Comparison of ENCODE assay signal across 8 cellular contexts in the genomic region with DNA sequence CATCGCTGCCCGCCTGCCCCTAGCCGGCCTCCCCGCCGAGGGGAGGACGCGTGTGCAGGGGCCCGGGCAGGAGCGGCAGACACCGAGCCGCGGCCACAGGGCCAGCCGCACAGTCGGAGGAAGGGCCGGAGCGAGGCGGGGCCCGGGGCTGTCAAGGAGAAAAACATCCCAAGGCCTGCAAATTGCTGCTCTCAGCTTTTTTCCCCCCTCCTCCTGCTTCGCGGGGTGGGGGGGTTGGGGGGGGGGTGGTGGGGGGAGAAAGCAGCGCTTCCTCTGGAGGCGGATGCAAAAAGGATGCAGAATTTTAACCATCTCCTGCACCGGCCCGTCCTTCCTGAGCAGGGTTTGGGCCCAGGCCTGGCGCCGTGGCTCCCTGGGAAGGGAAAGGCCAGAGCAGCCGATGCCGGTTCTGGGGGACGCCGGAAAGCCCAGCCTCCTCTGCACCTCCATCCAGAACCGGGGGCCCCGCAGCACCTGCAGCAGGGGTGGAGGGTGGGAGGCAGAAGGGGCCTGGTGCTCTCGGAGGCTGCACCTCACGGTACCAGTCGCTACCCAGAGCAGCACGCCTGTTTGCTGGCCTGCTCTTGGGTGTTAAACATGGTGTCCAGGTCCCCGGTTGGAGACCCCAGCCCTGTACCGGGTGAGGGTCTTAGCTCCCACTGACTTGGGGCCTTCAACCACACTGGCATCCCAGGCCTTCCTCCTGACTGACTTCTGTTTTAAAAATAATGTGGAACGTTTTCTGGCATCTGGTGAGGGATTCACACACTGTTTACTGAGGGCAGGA.
DNase-seq lines count a peak whose midpoint lies in the region; ATAC-seq and TF ChIP-seq lines count a peak whose summit lies in the region.

No MANE protein-coding gene starts in this region.

- peak overlapping the region; percentile 95 for H3K27ac Mint-ChIP-seq in activated T-cell treated with anti-CD3 and anti-CD28 coated beads, Interleukin-2, amount 50 U/mL, for 72 hours
- peak overlapping the region; percentile 81 to 95 for H3K27ac Mint-ChIP-seq in natural killer cell treated with Interleukin-12 subunit alpha and Interleukin-12 subunit beta and Interleukin-15 and Interleukin-18, amount 100 ng/mL, for 72 hours

- no peaks in the 10 kb centered on the region for H3K27me3 Mint-ChIP-seq in activated T-cell treated with anti-CD3 and anti-CD28 coated beads, Interleukin-2, amount 50 U/mL, for 72 hours (ENCODE audit: low read depth)
- no peaks in the 10 kb centered on the region for H3K27me3 Mint-ChIP-seq in natural killer cell treated with Interleukin-12 subunit alpha and Interleukin-12 subunit beta and Interleukin-15 and Interleukin-18, amount 100 ng/mL, for 72 hours

- no peaks in the 10 kb centered on the region for H3K36me3 ChIP-seq in KOPT-K1 (ENCODE audit: insufficient read depth, low read length)
- no peaks in the 10 kb centered on the region for H3K36me3 ChIP-seq in aorta (ENCODE audit: control insufficient read depth in 1 of 2, insufficient read depth in 2 of 2, low read length in 1 of 2)

- DNase-seq in Daoy (ENCODE audit: low read depth), result peak; percentile 68
- peak; percentile 37 to 56 for DNase-seq in activated T-cell treated with anti-CD3 and anti-CD28 coated beads, Interleukin-2, amount 50 U/mL, for 72 hours
- peak; percentile 83 for DNase-seq in fibroblast of mammary gland (ENCODE audit: low read depth)
- DNase-seq in natural killer cell treated with Interleukin-12 subunit alpha and Interleukin-12 subunit beta and Interleukin-15 and Interleukin-18, amount 100 ng/mL, for 72 hours (ENCODE audit: low spot score), result no peak
- DNase-seq in aorta, result peak; percentile 82 to 88
- DNase-seq in LoVo (ENCODE audit: low spot score), result no peak

- no peak for TF ChIP-seq CTCF in fibroblast of mammary gland (conservative IDR thresholded peaks at IDR 0.05; ENCODE audit: control insufficient read depth, insufficient read depth, low read depth, low read length)

- peaks cover 0 to 2% of the 10 kb centered on the region in 2 donors for H3K36me3 Mint-ChIP-seq in activated T-cell treated with anti-CD3 and anti-CD28 coated beads, Interleukin-2, amount 50 U/mL, for 72 hours (ENCODE audit: insufficient read depth in 2 of 2)
- no peaks in the 10 kb centered on the region for H3K36me3 Mint-ChIP-seq in natural killer cell treated with Interleukin-12 subunit alpha and Interleukin-12 subunit beta and Interleukin-15 and Interleukin-18, amount 100 ng/mL, for 72 hours

- H3K9me3 ChIP-seq in KOPT-K1 (ENCODE audit: insufficient read depth, low read length, poor library complexity, severe bottlenecking) (no peaks in the 10 kb centered on the region), aorta (ENCODE audit: control insufficient read depth, low read length) (no peaks in the 10 kb centered on the region)

- WGBS in aorta, 2 donors, result 0% methylated on average over 24 to 39 of the region's 39 CpGs

- H3K9me3 Mint-ChIP-seq in activated T-cell treated with anti-CD3 and anti-CD28 coated beads, Interleukin-2, amount 50 U/mL, for 72 hours, result no peaks in the 10 kb centered on the region
- H3K9me3 Mint-ChIP-seq in natural killer cell treated with Interleukin-12 subunit alpha and Interleukin-12 subunit beta and Interleukin-15 and Interleukin-18, amount 100 ng/mL, for 72 hours, result no peaks in the 10 kb centered on the region

- ATAC-seq in activated T-cell treated with anti-CD3 and anti-CD28 coated beads, Interleukin-2, amount 50 U/mL, for 72 hours (replicated peaks in 1 of 2), result peak; percentile 46 to 53
- ATAC-seq in natural killer cell treated with Interleukin-12 subunit alpha and Interleukin-12 subunit beta and Interleukin-15 and Interleukin-18, amount 100 ng/mL, for 72 hours, result peak; percentile 58 to 60
- peak; percentile 68 for ATAC-seq in aorta (ENCODE audit: low FRiP score)
- ATAC-seq in GM19023 (IDR thresholded peaks at IDR 0.05; ENCODE audit: unreplicated experiment), result no peak

- H3K27ac ChIP-seq in KOPT-K1 (ENCODE audit: low read depth, low read length, poor library complexity, severe bottlenecking) (peak overlapping the region; percentile 87), aorta (ENCODE audit: low read depth in 1 of 2, low read length in 2 of 2) (peak overlapping the region; percentile 92 to 94)

- intact Hi-C loops in aorta (cut with DNase I), result no loop called here

- H3K4me1 Mint-ChIP-seq in activated T-cell treated with anti-CD3 and anti-CD28 coated beads, Interleukin-2, amount 50 U/mL, for 72 hours (ENCODE audit: low read depth), result peaks cover 58% of the 10 kb centered on the region
- peaks cover 49 to 51% of the 10 kb centered on the region in 2 donors for H3K4me1 Mint-ChIP-seq in natural killer cell treated with Interleukin-12 subunit alpha and Interleukin-12 subunit beta and Interleukin-15 and Interleukin-18, amount 100 ng/mL, for 72 hours (ENCODE audit: low read depth in 2 of 2)

- no peaks in the 10 kb centered on the region for H3K27me3 ChIP-seq in aorta (ENCODE audit: control insufficient read depth in 1 of 2, insufficient read depth in 2 of 2, low read length in 1 of 2)

- H3K4me3 ChIP-seq in fibroblast of mammary gland (ENCODE audit: control insufficient read depth, low read depth, low read length), result peak overlapping the region; percentile 59
- H3K4me3 ChIP-seq in aorta (ENCODE audit: low read length in 2 of 2), result peak overlapping the region; percentile 72 to 86

- H3K4me3 Mint-ChIP-seq in activated T-cell treated with anti-CD3 and anti-CD28 coated beads, Interleukin-2, amount 50 U/mL, for 72 hours, result peak overlapping the region; percentile 95 to 97
- H3K4me3 Mint-ChIP-seq in natural killer cell treated with Interleukin-12 subunit alpha and Interleukin-12 subunit beta and Interleukin-15 and Interleukin-18, amount 100 ng/mL, for 72 hours, result peak overlapping the region; percentile 83

- H3K4me1 ChIP-seq in aorta (ENCODE audit: control insufficient read depth in 1 of 2, insufficient read depth in 2 of 2, low read length in 2 of 2), result peaks cover 0 to 2% of the 10 kb centered on the region in 2 donors

Comparison
In these comparisons a context has a peak if more than half of its experiments do, and no peak if none do; other contexts are left out.
1. DNase-seq: peak in Daoy (single experiment), activated T-cell treated with anti-CD3 and anti-CD28 coated beads, Interleukin-2, amount 50 U/mL, for 72 hours (2 of 2), fibroblast of mammary gland (single experiment) and aorta (2 of 2); none in natural killer cell treated with Interleukin-12 subunit alpha and Interleukin-12 subunit beta and Interleukin-15 and Interleukin-18, amount 100 ng/mL, for 72 hours (single experiment) and LoVo (single experiment).